ENCODE assay signal across 12 cellular contexts in the genomic region with DNA sequence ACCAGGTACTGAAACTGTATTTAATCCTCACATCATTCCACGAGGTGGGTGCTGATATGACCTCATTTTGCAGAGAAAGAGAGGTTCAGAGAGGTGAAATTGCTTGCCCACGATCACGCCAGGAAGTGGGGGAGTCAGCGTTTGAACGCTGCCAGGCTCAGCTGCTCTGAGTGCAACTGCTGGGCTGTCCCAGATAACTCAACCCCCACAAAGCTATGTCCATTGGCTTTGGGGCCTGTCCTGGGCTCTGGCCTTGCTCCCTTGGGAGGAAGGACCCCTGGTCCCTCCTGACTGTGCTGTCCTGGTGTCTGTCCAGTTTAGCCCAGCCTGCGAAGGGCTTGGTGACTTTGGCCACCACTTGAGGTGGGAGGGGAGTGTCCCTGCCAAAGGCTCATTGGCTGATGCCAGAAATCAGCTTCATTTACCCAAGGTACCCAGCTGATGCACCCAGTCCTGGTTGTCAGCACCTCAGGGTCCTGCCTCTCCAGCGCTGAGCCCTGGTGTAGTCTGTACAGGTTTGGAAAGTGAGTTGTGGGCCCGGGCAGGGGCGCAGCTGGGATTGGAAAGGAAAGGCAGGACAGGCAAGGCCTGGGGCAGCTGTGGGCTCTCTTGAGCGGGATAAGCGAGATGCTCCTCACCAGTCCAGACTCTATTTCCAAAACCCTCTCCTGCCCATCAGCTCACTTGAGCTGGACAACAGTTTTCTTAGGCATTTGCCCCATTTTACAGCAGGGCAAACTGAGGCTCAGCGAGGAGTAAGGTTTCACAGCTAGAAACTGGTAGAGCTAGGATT. TPM values are rescaled to one million over a fixed set of nuclear protein-coding genes. Genes with fewer than 3 reads are reported as not detected.
A peak's percentile ranks its signal among the peaks of the same experiment; 100 is the strongest.
DNase-seq lines count a peak whose midpoint lies in the region; ATAC-seq and TF ChIP-seq lines count a peak whose summit lies in the region.
"Had no signal": no experiment of that assay in that cellular context is flagged by ENCODE, and none has a peak within 500 bp of the region (broad histone marks: within the 10 kb centered on the region; RNA-seq: fewer than 3 reads in every experiment).

No MANE protein-coding gene starts in this region.

- H4K20me1 ChIP-seq in SK-N-SH (ENCODE audit: insufficient read depth) = no peaks in the 10 kb centered on the region

- H3K27me3 ChIP-seq in SK-N-SH (ENCODE audit: insufficient read depth) = peaks cover 39% of the 10 kb centered on the region

- no peak overlapping the region for H2AFZ ChIP-seq in SK-N-SH (ENCODE audit: low read depth)

- no peak for ATAC-seq in SK-N-SH treated with all-trans-retinoic acid at 6 μM for 48 hours
- peak; percentile 20 for ATAC-seq in T-helper 17 cell
- ATAC-seq in GM19463 (IDR thresholded peaks at IDR 0.05; ENCODE audit: unreplicated experiment) = no peak
- no peak for ATAC-seq in GM21447 (IDR thresholded peaks at IDR 0.05; ENCODE audit: unreplicated experiment)

- intact Hi-C loops in posterior vena cava (cut with DNase I) = no loop called here

- WGBS in SK-N-SH (ENCODE audit: low lambda C conversion rate) = 28% methylated on average over 11 of the region's 12 CpGs

- no peak overlapping the region for H3K27ac ChIP-seq in SK-N-SH (ENCODE audit: low read depth in 2 of 2, low read length in 1 of 2)
- H3K27ac ChIP-seq: 22Rv1 had no signal

- TF ChIP-seq EP300 in SK-N-SH (IDR thresholded peaks at IDR 0.05; ENCODE audit: borderline replicate concordance in 1 of 2, low read depth in 1 of 2, low read length in 1 of 2) = no peak

- TF ChIP-seq RAD21 in SK-N-SH (IDR thresholded peaks at IDR 0.05; ENCODE audit: low read length) = no peak

- no peak overlapping the region for H3K27ac Mint-ChIP-seq in T-helper 17 cell
- no peak overlapping the region for H3K27ac Mint-ChIP-seq in chondrocyte (ENCODE audit: unreplicated experiment)

- no peaks in the 10 kb centered on the region for H3K79me2 ChIP-seq in SK-N-SH (ENCODE audit: insufficient read depth)

- no peaks in the 10 kb centered on the region for H3K9me3 ChIP-seq in SK-N-SH
- H3K9me3 ChIP-seq in T-helper 17 cell (ENCODE audit: control insufficient read depth, low read length, poor library complexity, severe bottlenecking) = no peaks in the 10 kb centered on the region

- H3K36me3 Mint-ChIP-seq in T-helper 17 cell (ENCODE audit: low read depth) (no peaks in the 10 kb centered on the region), chondrocyte (ENCODE audit: low read depth) (no peaks in the 10 kb centered on the region)

- H3K4me1 ChIP-seq in SK-N-SH (ENCODE audit: control insufficient read depth in 1 of 2, insufficient read depth in 2 of 2, low read depth in 1 of 2, low read length in 1 of 2) = no peaks in the 10 kb centered on the region

- H3K9me3 Mint-ChIP-seq in chondrocyte (ENCODE audit: low read depth) = no peaks in the 10 kb centered on the region

- H3K36me3 ChIP-seq in SK-N-SH (replicated peaks in 1 of 2; ENCODE audit: control insufficient read depth in 1 of 2, insufficient read depth in 2 of 2, low read length in 1 of 2) = no peaks in the 10 kb centered on the region

- H3K9me2 ChIP-seq in SK-N-SH = no peaks in the 10 kb centered on the region

- H3F3A ChIP-seq in SK-N-SH (replicated peaks; ENCODE audit: insufficient read depth) = no peaks in the 10 kb centered on the region

- H3K4me1 Mint-ChIP-seq in T-helper 17 cell = peaks cover 64% of the 10 kb centered on the region
- H3K4me1 Mint-ChIP-seq in chondrocyte (ENCODE audit: low read depth) = no peaks in the 10 kb centered on the region

- no peaks in the 10 kb centered on the region for H3K27me3 Mint-ChIP-seq in T-helper 17 cell
- peaks cover 33% of the 10 kb centered on the region for H3K27me3 Mint-ChIP-seq in chondrocyte (ENCODE audit: low read depth)

- DNase-seq in SK-N-SH (peak; percentile 4), T-helper 17 cell (peak in 1 of 3 donors; percentile 33), chondrocyte (ENCODE audit: low spot score) (peak; percentile 74), posterior vena cava (ENCODE audit: low spot score) (peak; percentile 73), hypothalamus (lab: John Stamatoyannopoulos, UW) (no peak)
- DNase-seq: DMS53, occipital lobe had no signal

- CTCF ChIA-PET in SK-N-SH (lab: Yijun Ruan, JAX) = interaction anchor here (0.8 kb wide), 1 partner anchor 20 kb away, joined by 4 read pairs; no protein-coding TSS in a partner anchor

- no peak overlapping the region for H3K4me3 ChIP-seq in SK-N-SH (ENCODE audit: low read depth in 2 of 2, low read length in 1 of 2)

- H3K9ac ChIP-seq in SK-N-SH = no peak overlapping the region

- no peak overlapping the region for H3K4me2 ChIP-seq in SK-N-SH

- H3K4me3 Mint-ChIP-seq in T-helper 17 cell (peak overlapping the region; percentile 76), chondrocyte (ENCODE audit: unreplicated experiment) (no peak overlapping the region)

- TF ChIP-seq CTCF in SK-N-SH (IDR thresholded peaks at IDR 0.05) (no peak), chondrocyte (IDR thresholded peaks at IDR 0.05) (no peak)

- POLR2A ChIA-PET in SK-N-SH (lab: Yijun Ruan, JAX) = no interaction called here

TF ChIP-seq in SK-N-SH, 30 proteins besides CTCF, POLR2A, EP300 and RAD21 (continues in another document):
- TF ChIP-seq GABPA (IDR thresholded peaks at IDR 0.05; ENCODE audit: low read depth) = no peak
- TF ChIP-seq FOSL2 (IDR thresholded peaks at IDR 0.05; ENCODE audit: borderline replicate concordance, low read depth) = no peak
- no peak for TF ChIP-seq YY1 (IDR thresholded peaks at IDR 0.05; ENCODE audit: low read depth)
- no peak for TF ChIP-seq NRF1 (IDR thresholded peaks at IDR 0.05; ENCODE audit: low read depth, low read length)
- TF ChIP-seq MEF2A (IDR thresholded peaks at IDR 0.05; ENCODE audit: borderline replicate concordance, low read depth) = no peak
- TF ChIP-seq EZH2phosphoT487 (IDR thresholded peaks at IDR 0.05; ENCODE audit: borderline replicate concordance, low read depth) = no peak
- no peak for TF ChIP-seq TAF1 (IDR thresholded peaks at IDR 0.05; ENCODE audit: borderline replicate concordance, low read depth, low read length)
- no peak for TF ChIP-seq NFIC (IDR thresholded peaks at IDR 0.05; ENCODE audit: borderline replicate concordance)
- TF ChIP-seq, protein P1, sequence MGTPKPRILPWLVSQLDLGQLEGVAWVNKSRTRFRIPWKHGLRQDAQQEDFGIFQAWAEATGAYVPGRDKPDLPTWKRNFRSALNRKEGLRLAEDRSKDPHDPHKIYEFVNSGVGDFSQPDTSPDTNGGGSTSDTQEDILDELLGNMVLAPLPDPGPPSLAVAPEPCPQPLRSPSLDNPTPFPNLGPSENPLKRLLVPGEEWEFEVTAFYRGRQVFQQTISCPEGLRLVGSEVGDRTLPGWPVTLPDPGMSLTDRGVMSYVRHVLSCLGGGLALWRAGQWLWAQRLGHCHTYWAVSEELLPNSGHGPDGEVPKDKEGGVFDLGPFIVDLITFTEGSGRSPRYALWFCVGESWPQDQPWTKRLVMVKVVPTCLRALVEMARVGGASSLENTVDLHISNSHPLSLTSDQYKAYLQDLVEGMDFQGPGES (IDR thresholded peaks at IDR 0.05; ENCODE audit: low read depth, low read length) = no peak
- no peak for TF ChIP-seq TEAD4 (IDR thresholded peaks at IDR 0.05; ENCODE audit: borderline replicate concordance, insufficient read depth)
- no peak for TF ChIP-seq TCF12 (IDR thresholded peaks at IDR 0.05)
- TF ChIP-seq, protein P2, sequence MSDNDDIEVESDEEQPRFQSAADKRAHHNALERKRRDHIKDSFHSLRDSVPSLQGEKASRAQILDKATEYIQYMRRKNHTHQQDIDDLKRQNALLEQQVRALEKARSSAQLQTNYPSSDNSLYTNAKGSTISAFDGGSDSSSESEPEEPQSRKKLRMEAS (IDR thresholded peaks at IDR 0.05; ENCODE audit: low read depth) = no peak

TF ChIP-seq in SK-N-SH treated with all-trans-retinoic acid at 6 μM for 48 hours, 23 proteins besides CTCF, POLR2A, EP300 and RAD21 (continues in another document):
- TF ChIP-seq TOX (CRISPR knock-in tag; IDR thresholded peaks at IDR 0.05; ENCODE audit: borderline replicate concordance) = no peak
- no peak for TF ChIP-seq ARNTL (CRISPR knock-in tag; IDR thresholded peaks at IDR 0.05; ENCODE audit: borderline replicate concordance, low read depth)
- TF ChIP-seq OSR1 (CRISPR knock-in tag; IDR thresholded peaks at IDR 0.05) = no peak
- TF ChIP-seq BACH2 (CRISPR knock-in tag; IDR thresholded peaks at IDR 0.05; ENCODE audit: borderline replicate concordance) = no peak
- TF ChIP-seq, protein P3, sequence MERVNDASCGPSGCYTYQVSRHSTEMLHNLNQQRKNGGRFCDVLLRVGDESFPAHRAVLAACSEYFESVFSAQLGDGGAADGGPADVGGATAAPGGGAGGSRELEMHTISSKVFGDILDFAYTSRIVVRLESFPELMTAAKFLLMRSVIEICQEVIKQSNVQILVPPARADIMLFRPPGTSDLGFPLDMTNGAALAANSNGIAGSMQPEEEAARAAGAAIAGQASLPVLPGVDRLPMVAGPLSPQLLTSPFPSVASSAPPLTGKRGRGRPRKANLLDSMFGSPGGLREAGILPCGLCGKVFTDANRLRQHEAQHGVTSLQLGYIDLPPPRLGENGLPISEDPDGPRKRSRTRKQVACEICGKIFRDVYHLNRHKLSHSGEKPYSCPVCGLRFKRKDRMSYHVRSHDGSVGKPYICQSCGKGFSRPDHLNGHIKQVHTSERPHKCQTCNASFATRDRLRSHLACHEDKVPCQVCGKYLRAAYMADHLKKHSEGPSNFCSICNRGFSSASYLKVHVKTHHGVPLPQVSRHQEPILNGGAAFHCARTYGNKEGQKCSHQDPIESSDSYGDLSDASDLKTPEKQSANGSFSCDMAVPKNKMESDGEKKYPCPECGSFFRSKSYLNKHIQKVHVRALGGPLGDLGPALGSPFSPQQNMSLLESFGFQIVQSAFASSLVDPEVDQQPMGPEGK (CRISPR knock-in tag; IDR thresholded peaks at IDR 0.05; ENCODE audit: borderline replicate concordance) = no peak
- no peak for TF ChIP-seq ESRRG (CRISPR knock-in tag; IDR thresholded peaks at IDR 0.05)
- TF ChIP-seq TCF4 (CRISPR knock-in tag; IDR thresholded peaks at IDR 0.05; ENCODE audit: borderline replicate concordance) = no peak
- TF ChIP-seq ZFP30 (CRISPR knock-in tag; IDR thresholded peaks at IDR 0.05) = no peak

RNA-seq across cellular contexts. Expression of a gene that starts 38.5 kb away (rescaled TPM):
- polyA plus RNA-seq in SK-N-SH (2012; rRNA removed) = not detected in 2 replicates
- polyA plus RNA-seq in SK-N-SH (2012; cell fraction: cytosol; rRNA removed) = not detected in 2 replicates
- polyA plus RNA-seq in SK-N-SH (2012; cell fraction: nucleus; rRNA removed) = not detected in 2 replicates
- total RNA-seq in T-helper 17 cell = not detected
- not detected in 3 replicates for total RNA-seq in chondrocyte
- total RNA-seq in posterior vena cava = not detected
- total RNA-seq: dermis microvascular lymphatic vessel endothelial cell, occipital lobe had no signal

RNA-seq across cellular contexts. Expression of a gene that starts 41.7 kb away (rescaled TPM):
- not detected in 2 replicates for polyA plus RNA-seq in SK-N-SH (2012; rRNA removed)
- not detected in 2 replicates for polyA plus RNA-seq in SK-N-SH (2012; cell fraction: cytosol; rRNA removed)
- polyA plus RNA-seq in SK-N-SH (2012; cell fraction: nucleus; rRNA removed) = not detected in 2 replicates
- not detected for total RNA-seq in T-helper 17 cell
- total RNA-seq in chondrocyte = not detected in 3 replicates
- not detected for total RNA-seq in posterior vena cava
- total RNA-seq: dermis microvascular lymphatic vessel endothelial cell had no signal

Comparison
In these comparisons a context has a peak if more than half of its experiments do, and no peak if none do; other contexts are left out.
1. DNase-seq: peak in SK-N-SH (single experiment), chondrocyte (single experiment) and posterior vena cava (single experiment); none in hypothalamus (0 of 51).